18 cellular contexts compared by ENCODE assay signal in genomic region chr3:82741346-82741745, GRCh38.
A peak's percentile ranks its signal among the peaks of the same experiment; 100 is the strongest.
DNase-seq lines count a peak whose midpoint lies in the region; ATAC-seq, FAIRE-seq and TF ChIP-seq lines count a peak whose summit lies in the region.
"Had no signal": no experiment of that assay in that cellular context is flagged by ENCODE, and none has a peak within 500 bp of the region (broad histone marks: within the 10 kb centered on the region; RNA-seq: fewer than 3 reads in every experiment).

No MANE protein-coding gene starts in this region.

- H3K4me1 ChIP-seq in A549 (no peaks in the 10 kb centered on the region), K562 (replicated peaks in 1 of 2; ENCODE audit: control insufficient read depth in 2 of 2, insufficient read depth in 2 of 2, low read length in 2 of 2) (no peaks in the 10 kb centered on the region)
- H3K4me1 ChIP-seq: Caco-2 had no signal

- H3K79me2 ChIP-seq in SU-DHL-6 (ENCODE audit: insufficient read depth, low read length) (no peaks in the 10 kb centered on the region), K562 (ENCODE audit: control insufficient read depth, insufficient read depth, low read length) (no peaks in the 10 kb centered on the region)

- CTCF ChIA-PET in A549 (lab: Yijun Ruan, JAX) (no interaction called here), K562 (lab: Yijun Ruan, JAX; ENCODE audit: low intra/inter-chr PET ratio) (no interaction called here)

- H3K27me3 ChIP-seq in SU-DHL-6 (ENCODE audit: low read length), result no peaks in the 10 kb centered on the region
- no peaks in the 10 kb centered on the region for H3K27me3 ChIP-seq in K562 (ENCODE audit: control insufficient read depth in 2 of 2, insufficient read depth in 2 of 2, low read length in 2 of 2)
- H3K27me3 ChIP-seq: BLaER1 treated with 17β-estradiol and CSF1 and Interleukin-3, amounts not matched to agents 10 nM and 100 nM had no signal

- H3K4me3 ChIP-seq in A549, result no peak overlapping the region
- H3K4me3 ChIP-seq in SU-DHL-6 (ENCODE audit: insufficient read depth, low read length, poor library complexity, severe bottlenecking), result no peak overlapping the region
- no peak overlapping the region for H3K4me3 ChIP-seq in K562
- H3K4me3 ChIP-seq: BLaER1 treated with 17β-estradiol and CSF1 and Interleukin-3, amounts not matched to agents 10 nM and 100 nM had no signal

- no peak overlapping the region for H3K9ac ChIP-seq in SU-DHL-6 (ENCODE audit: low read length)
- no peak overlapping the region for H3K9ac ChIP-seq in K562 (ENCODE audit: insufficient read depth in 1 of 2, low read depth in 2 of 2, low read length in 2 of 2)
- H3K9ac ChIP-seq: BLaER1 treated with 17β-estradiol and CSF1 and Interleukin-3, amounts not matched to agents 10 nM and 100 nM had no signal

- H3F3A ChIP-seq in SU-DHL-6 (ENCODE audit: insufficient read depth), result 0 out of 2 replicates have a peak, but pooled peaks cover under 1% of the 10 kb centered on the region

- H3K27ac ChIP-seq in A549 (no peak overlapping the region), SU-DHL-6 (ENCODE audit: low read depth, low read length) (no peak overlapping the region), K562 (ENCODE audit: extremely low read depth, low read depth, low read length) (no peak overlapping the region)
- H3K27ac ChIP-seq: BLaER1 treated with 17β-estradiol and CSF1 and Interleukin-3, amounts not matched to agents 10 nM and 100 nM; C4-2B had no signal

- H4K20me1 ChIP-seq in SU-DHL-6 (ENCODE audit: low read depth, low read length) (no peaks in the 10 kb centered on the region), K562 (replicated peaks; ENCODE audit: control insufficient read depth, insufficient read depth, low read length) (no peaks in the 10 kb centered on the region)
- H4K20me1 ChIP-seq: BLaER1 treated with 17β-estradiol and CSF1 and Interleukin-3, amounts not matched to agents 10 nM and 100 nM had no signal

- H3K9me1 ChIP-seq in K562 (ENCODE audit: control insufficient read depth, insufficient read depth, low read length), result no peaks in the 10 kb centered on the region

- TF ChIP-seq POLR2A in A549 (IDR thresholded peaks at IDR 0.05; ENCODE audit: low read length) (no peak), K562 (conservative IDR thresholded peaks at IDR 0.05) (no peak)

- H3K4me2 ChIP-seq in A549, result no peak overlapping the region
- no peak overlapping the region for H3K4me2 ChIP-seq in SU-DHL-6 (ENCODE audit: low read depth, low read length, poor library complexity, severe bottlenecking)
- H3K4me2 ChIP-seq in K562 (ENCODE audit: insufficient read depth, low read length), result no peak overlapping the region
- H3K4me2 ChIP-seq: BLaER1 treated with 17β-estradiol and CSF1 and Interleukin-3, amounts not matched to agents 10 nM and 100 nM had no signal

- TF ChIP-seq EP300 in A549 (IDR thresholded peaks at IDR 0.05) (no peak), K562 (IDR thresholded peaks at IDR 0.05; ENCODE audit: low read length) (no peak)

- TF ChIP-seq CTCF in A549 (IDR thresholded peaks at IDR 0.05) (no peak), SU-DHL-6 (IDR thresholded peaks at IDR 0.05; ENCODE audit: insufficient read depth, low read length, poor library complexity, severe bottlenecking) (no peak), K562 (IDR thresholded peaks at IDR 0.05 in 2 of 3, conservative IDR thresholded peaks at IDR 0.05 in 1 of 3; ENCODE audit: insufficient read depth in 2 of 3, low read depth in 1 of 3, low read length in 3 of 3) (no peak), omental fat pad (IDR thresholded peaks at IDR 0.05) (no peak)

- no peaks in the 10 kb centered on the region for H3K36me3 ChIP-seq in SU-DHL-6 (ENCODE audit: low read length)
- H3K36me3 ChIP-seq in K562 (ENCODE audit: control insufficient read depth, insufficient read depth, low read length), result no peaks in the 10 kb centered on the region
- H3K36me3 ChIP-seq: BLaER1 treated with 17β-estradiol and CSF1 and Interleukin-3, amounts not matched to agents 10 nM and 100 nM had no signal

- H3K9me3 ChIP-seq in A549 (no peaks in the 10 kb centered on the region), SU-DHL-6 (ENCODE audit: insufficient read depth, low read length) (no peaks in the 10 kb centered on the region), K562 (replicated peaks; ENCODE audit: control insufficient read depth, insufficient read depth, low read depth, low read length) (no peaks in the 10 kb centered on the region)
- H3K9me3 ChIP-seq: BLaER1 treated with 17β-estradiol and CSF1 and Interleukin-3, amounts not matched to agents 10 nM and 100 nM; Caco-2 had no signal

- TF ChIP-seq RAD21 in A549 (conservative IDR thresholded peaks at IDR 0.05 in 1 of 2, IDR thresholded peaks at IDR 0.05 in 1 of 2), result no peak
- TF ChIP-seq RAD21 in K562 (CRISPR knock-in tag; conservative IDR thresholded peaks at IDR 0.05 in 1 of 2, IDR thresholded peaks at IDR 0.05 in 1 of 2), result no peak

- 41% methylated on average over 2 of the region's 2 CpGs for WGBS in A549 (ENCODE audit: missing lambda C conversion rate)
- WGBS in K562 (ENCODE audit: insufficient coverage, low coverage, missing lambda C conversion rate), result 3% methylated on average over 2 of the region's 2 CpGs

- in situ Hi-C loops in K562 (cut with MboI), result no loop called here

- H2AFZ ChIP-seq in SU-DHL-6 (ENCODE audit: low read depth, low read length, severe bottlenecking) (peak overlapping the region; percentile 17), K562 (ENCODE audit: low read depth, low read length) (no peak overlapping the region)

- no peaks in the 10 kb centered on the region for H3K9me2 ChIP-seq in SU-DHL-6 (replicated peaks; ENCODE audit: insufficient read depth, low read length)

- DNase-seq in A549 (ENCODE audit: low read depth in 1 of 2, low spot score in 1 of 2), result no peak
- no peak for DNase-seq in K562 (ENCODE audit: extremely low read depth in 1 of 4, low spot score in 3 of 4)
- DNase-seq in omental fat pad (ENCODE audit: low spot score), result no peak
- DNase-seq: 8988T; AML-193; Caco-2; Calu3; CD4-positive, alpha-beta T cell; CD8-positive, alpha-beta T cell; DMS79 treated with DMSO at 0.1 percent for 48 hours; GF-D8 had no signal

- no TSS peak for BruUV-seq in K562 (replicated peaks; lab: Mats Ljungman, UMichigan)

- no peak for FAIRE-seq in A549 (lab: Jason Lieb, UNC)
- no peak for FAIRE-seq in K562 (lab: Jason Lieb, UNC)
- FAIRE-seq: D721Med, GM12891, GM19239 had no signal

- POLR2A ChIA-PET in A549 (lab: Yijun Ruan, JAX), result no interaction called here
- POLR2A ChIA-PET in K562 (lab: Yijun Ruan, JAX), result no interaction called here

- intact Hi-C loops in K562 (cut with micrococcal nuclease), result no loop called here

- no peak for ATAC-seq in A549
- no peak for ATAC-seq in K562
- ATAC-seq in GM21447 (IDR thresholded peaks at IDR 0.05; ENCODE audit: unreplicated experiment), result no peak
- ATAC-seq in omental fat pad (ENCODE audit: low FRiP score), result no peak
- ATAC-seq: CD8-positive, alpha-beta T cell had no signal

TF ChIP-seq in A549, 52 proteins besides CTCF, POLR2A, EP300 and RAD21:
- TF ChIP-seq JUN (IDR thresholded peaks at IDR 0.05) (no peak), MAFK (IDR thresholded peaks at IDR 0.05; ENCODE audit: partially characterized antibody) (peak; percentile 46), CHD4 (IDR thresholded peaks at IDR 0.05; ENCODE audit: borderline replicate concordance) (no peak)

TF ChIP-seq in K562, 482 proteins besides CTCF, POLR2A, EP300 and RAD21:
- TF ChIP-seq IRF2 (CRISPR knock-in tag; IDR thresholded peaks at IDR 0.05) (no peak), ETS2 (tag; IDR thresholded peaks at IDR 0.05; ENCODE audit: borderline replicate concordance, poor library complexity, severe bottlenecking) (no peak), ZNF316 (IDR thresholded peaks at IDR 0.05) (0 out of 2 replicates have a peak, but pooled peaks have one; percentile 2), CREB3 (tag; conservative IDR thresholded peaks at IDR 0.05; ENCODE audit: low read depth) (no peak)

Comparison
In these comparisons a context has a peak if more than half of its experiments do, and no peak if none do; other contexts are left out.
1. Of the 35 proteins assayed by ChIP-seq in both K562 and A549: peak only in K562: none; only in A549: MAFK; in both: none; in neither: 34.